11 cellular contexts compared by ENCODE assay signal in the genomic region with DNA sequence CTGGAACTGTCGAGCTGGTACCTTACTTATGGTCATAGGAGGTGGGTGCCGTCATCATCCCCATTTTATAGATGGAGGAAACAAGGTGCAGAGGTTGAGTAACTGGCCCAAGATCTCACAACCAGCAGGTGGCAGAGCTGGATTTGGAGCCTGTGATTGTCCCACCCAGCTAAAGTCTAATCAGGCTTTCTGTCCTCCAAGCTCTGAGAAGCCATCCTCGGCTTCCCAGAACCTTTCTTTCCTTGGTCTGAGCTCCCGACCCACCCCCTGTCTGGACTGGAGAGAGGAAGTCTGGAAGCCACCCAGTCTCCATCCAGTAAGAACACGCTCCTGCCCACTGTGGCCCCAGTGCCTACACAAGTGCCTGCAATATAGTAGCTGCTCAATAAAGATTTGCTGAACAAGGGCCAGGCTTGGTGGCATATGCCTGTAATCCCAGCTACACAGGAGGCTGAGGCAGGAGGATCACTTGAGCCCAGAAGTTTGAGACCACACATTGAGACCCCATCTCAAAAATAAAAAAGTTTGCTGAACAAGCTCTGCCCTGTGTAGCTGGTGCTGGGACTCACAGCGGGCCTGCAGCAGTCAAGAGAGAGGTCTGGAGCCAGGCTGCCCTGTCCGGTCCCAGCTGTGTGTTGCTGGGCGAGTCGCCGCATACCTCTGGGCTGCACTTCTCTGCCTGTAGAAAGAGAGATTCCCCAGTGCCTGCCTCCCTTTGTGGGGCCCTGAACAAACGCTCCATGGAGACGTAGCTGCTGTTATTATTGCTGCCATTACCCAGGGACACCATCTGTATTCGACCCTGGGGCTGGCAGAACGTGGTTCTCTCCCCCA. TPM values are rescaled to one million over a fixed set of nuclear protein-coding genes. Genes with fewer than 3 reads are reported as not detected.
DNase-seq lines count a peak whose midpoint lies in the region; ATAC-seq, FAIRE-seq and TF ChIP-seq lines count a peak whose summit lies in the region.
"Had no signal": no experiment of that assay in that cellular context is flagged by ENCODE, and none has a peak within 500 bp of the region (broad histone marks: within the 10 kb centered on the region; RNA-seq: fewer than 3 reads in every experiment).

No MANE protein-coding gene starts in this region.

- no peak overlapping the region for H3K9ac ChIP-seq in DND-41 (ENCODE audit: low read depth, low read length)
- no peak overlapping the region for H3K9ac ChIP-seq in HCT116 (ENCODE audit: low read length)
- H3K9ac ChIP-seq in adipocyte (ENCODE audit: low read length): no peak overlapping the region

- TF ChIP-seq RAD21 in HCT116 (IDR thresholded peaks at IDR 0.05; ENCODE audit: low read depth): peak; percentile 66

- H3K27ac ChIP-seq in DND-41 (ENCODE audit: low read length) (no peak overlapping the region), HCT116 (ENCODE audit: low read depth, low read length) (no peak overlapping the region), left lung (no peak overlapping the region)
- H3K27ac ChIP-seq: vagina had no signal

- CTCF ChIA-PET in HCT116 (lab: Charles Lee): interaction anchor here (0.9 to 4.1 kb wide), 5 partner anchors 126 to 332 kb away, joined by 3 to 57 read pairs (median 4); a partner anchor contains a TSS

- no peaks in the 10 kb centered on the region for H3K36me3 ChIP-seq in DND-41 (ENCODE audit: insufficient read depth, low read length)
- no peaks in the 10 kb centered on the region for H3K36me3 ChIP-seq in HCT116 (ENCODE audit: control insufficient read depth in 1 of 2, insufficient read depth in 2 of 2, low read length in 2 of 2)
- H3K36me3 ChIP-seq in adipocyte (ENCODE audit: control insufficient read depth, insufficient read depth, low read length, severe bottlenecking): no peaks in the 10 kb centered on the region
- no peaks in the 10 kb centered on the region for H3K36me3 ChIP-seq in left lung
- H3K36me3 ChIP-seq: vagina had no signal

- intact Hi-C loops in HCT116 (cut with micrococcal nuclease) (loop anchor here (1.0 kb wide), 1 partner anchor 166 kb away; no protein-coding TSS in a partner anchor), left lung (cut with DNase I) (no loop called here)

- FAIRE-seq in GM12892 (lab: Jason Lieb, UNC): no peak

- RAD21 ChIA-PET in HCT116 (lab: Charles Lee; ENCODE audit: low non-redundant PET in 1 of 2, low total read pairs in 2 of 2, uncharacterized antibody in 2 of 2, unreplicated experiment in 2 of 2): interaction anchor here (0.6 to 1.6 kb wide), 5 partner anchors 110 to 166 kb away, joined by 4 to 7 read pairs (median 5); no protein-coding TSS in a partner anchor

- TF ChIP-seq CTCF in DND-41 (IDR thresholded peaks at IDR 0.05; ENCODE audit: borderline replicate concordance, extremely low read depth, low read length, poor library complexity, severe bottlenecking) (peak; percentile 54), HCT116 (IDR thresholded peaks at IDR 0.05 in 2 of 3, conservative IDR thresholded peaks at IDR 0.05 in 1 of 3; ENCODE audit: borderline replicate concordance in 1 of 3, insufficient read depth in 1 of 3, low read depth in 2 of 3, low read length in 2 of 3) (peak; percentile 42 to 48 (median 47); a peak in 5 of 6 replicates), left lung (IDR thresholded peaks at IDR 0.05) (no peak)

- BruUV-seq in HCT116 (replicated peaks; lab: Mats Ljungman, UMichigan): no TSS peak

- POLR2A ChIA-PET in HCT116 (lab: Charles Lee): interaction anchor here (0.5 kb wide), 1 partner anchor 347 kb away, joined by 4 read pairs; no protein-coding TSS in a partner anchor

- H3K79me2 ChIP-seq in DND-41 (ENCODE audit: insufficient read depth, low read length): no peaks in the 10 kb centered on the region
- no peaks in the 10 kb centered on the region for H3K79me2 ChIP-seq in HCT116 (ENCODE audit: insufficient read depth, low read length)

- H3K4me1 ChIP-seq in DND-41 (ENCODE audit: insufficient read depth, low read length): no peaks in the 10 kb centered on the region
- no peaks in the 10 kb centered on the region for H3K4me1 ChIP-seq in HCT116 (ENCODE audit: control insufficient read depth in 1 of 2, insufficient read depth in 2 of 2, low read length in 2 of 2)
- no peaks in the 10 kb centered on the region for H3K4me1 ChIP-seq in adipocyte (ENCODE audit: control insufficient read depth, insufficient read depth, low read length)
- H3K4me1 ChIP-seq in left lung: no peaks in the 10 kb centered on the region
- H3K4me1 ChIP-seq: vagina had no signal

- H2AFZ ChIP-seq in DND-41 (ENCODE audit: low read depth, low read length): no peak overlapping the region
- no peak overlapping the region for H2AFZ ChIP-seq in HCT116 (ENCODE audit: low read depth, low read length, poor library complexity, severe bottlenecking)

- H3K4me2 ChIP-seq in DND-41 (ENCODE audit: insufficient read depth, low read length) (no peak overlapping the region), HCT116 (ENCODE audit: low read length) (no peak overlapping the region)

- no peak overlapping the region for H3K4me3 ChIP-seq in DND-41 (ENCODE audit: low read depth in 1 of 2, low read length in 2 of 2)
- no peak overlapping the region for H3K4me3 ChIP-seq in HCT116 (replicated peaks in 1 of 2; ENCODE audit: low read depth in 1 of 2, low read length in 2 of 2)
- no peak overlapping the region for H3K4me3 ChIP-seq in adipocyte (ENCODE audit: low read length)
- H3K4me3 ChIP-seq in left lung: no peak overlapping the region
- H3K4me3 ChIP-seq: vagina had no signal

- TF ChIP-seq POLR2A in HCT116 (IDR thresholded peaks at IDR 0.05; ENCODE audit: borderline replicate concordance, extremely low read depth, insufficient read depth, insufficient read length): no peak
- TF ChIP-seq POLR2A in GM12892 (IDR thresholded peaks at IDR 0.05; ENCODE audit: low read depth, low read length): no peak

- H3K9me3 ChIP-seq in DND-41 (ENCODE audit: insufficient read depth, low read length, severe bottlenecking) (no peaks in the 10 kb centered on the region), HCT116 (ENCODE audit: control insufficient read depth in 1 of 2, insufficient read depth in 1 of 2, low read depth in 1 of 2, low read length in 2 of 2) (no peaks in the 10 kb centered on the region), adipocyte (ENCODE audit: control insufficient read depth, low read length) (no peaks in the 10 kb centered on the region), left lung (no peaks in the 10 kb centered on the region)
- H3K9me3 ChIP-seq: vagina had no signal

- H3K9me2 ChIP-seq in HCT116 (ENCODE audit: insufficient read depth): no peaks in the 10 kb centered on the region

- ATAC-seq in DND-41 (ENCODE audit: insufficient read depth, low read depth) (0 out of 3 replicates have a peak, but pooled peaks have one; percentile 39), HCT116 (peak; percentile 68), left lung (peak; percentile 36), GM21717 (IDR thresholded peaks at IDR 0.05; ENCODE audit: unreplicated experiment) (no peak)
- ATAC-seq: activated T-helper 17 cell treated with anti-CD3 and anti-CD28 coated beads, Interleukin-2, amount 50 U/mL, for 72 hours; naive thymus-derived CD4-positive, alpha-beta T cell had no signal

- H3K27me3 ChIP-seq in DND-41 (ENCODE audit: insufficient read depth, low read length, poor library complexity): peaks cover 6% of the 10 kb centered on the region
- H3K27me3 ChIP-seq in HCT116 (ENCODE audit: insufficient read depth, low read length): no peaks in the 10 kb centered on the region
- peaks cover 55% of the 10 kb centered on the region for H3K27me3 ChIP-seq in adipocyte (replicated peaks; ENCODE audit: control insufficient read depth, insufficient read depth, low read length)
- peaks cover 0 to 30% of the 10 kb centered on the region in 2 donors for H3K27me3 ChIP-seq in left lung
- H3K27me3 ChIP-seq: vagina had no signal

- H4K20me1 ChIP-seq in DND-41 (ENCODE audit: insufficient read depth, low read length): peaks cover 4% of the 10 kb centered on the region; the same call in 1 of the 2 replicates
- H4K20me1 ChIP-seq in HCT116 (ENCODE audit: insufficient read depth): no peaks in the 10 kb centered on the region

- DNase-seq in DND-41 (peak; percentile 22), HCT116 (ENCODE audit: low read depth, low spot score) (peak; percentile 4), adipocyte (ENCODE audit: low read depth) (peak; percentile 37), left lung (no peak), KG1 (lab: John Stamatoyannopoulos, UW) (no peak), GM12892 (ENCODE audit: insufficient read length) (no peak)
- no peak for DNase-seq in central memory CD4-positive, alpha-beta T cell
- DNase-seq: naive thymus-derived CD4-positive, alpha-beta T cell had no signal

TF ChIP-seq in HCT116, 20 proteins besides CTCF, POLR2A, EP300 and RAD21 (continues in another document):
- TF ChIP-seq YY1 (IDR thresholded peaks at IDR 0.05; ENCODE audit: extremely low read depth, insufficient replicate concordance, low read depth, low read length): no peak
- no peak for TF ChIP-seq EZH2 (IDR thresholded peaks at IDR 0.05)
- TF ChIP-seq, protein P1, sequence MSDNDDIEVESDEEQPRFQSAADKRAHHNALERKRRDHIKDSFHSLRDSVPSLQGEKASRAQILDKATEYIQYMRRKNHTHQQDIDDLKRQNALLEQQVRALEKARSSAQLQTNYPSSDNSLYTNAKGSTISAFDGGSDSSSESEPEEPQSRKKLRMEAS (IDR thresholded peaks at IDR 0.05): no peak
- TF ChIP-seq, protein P2, sequence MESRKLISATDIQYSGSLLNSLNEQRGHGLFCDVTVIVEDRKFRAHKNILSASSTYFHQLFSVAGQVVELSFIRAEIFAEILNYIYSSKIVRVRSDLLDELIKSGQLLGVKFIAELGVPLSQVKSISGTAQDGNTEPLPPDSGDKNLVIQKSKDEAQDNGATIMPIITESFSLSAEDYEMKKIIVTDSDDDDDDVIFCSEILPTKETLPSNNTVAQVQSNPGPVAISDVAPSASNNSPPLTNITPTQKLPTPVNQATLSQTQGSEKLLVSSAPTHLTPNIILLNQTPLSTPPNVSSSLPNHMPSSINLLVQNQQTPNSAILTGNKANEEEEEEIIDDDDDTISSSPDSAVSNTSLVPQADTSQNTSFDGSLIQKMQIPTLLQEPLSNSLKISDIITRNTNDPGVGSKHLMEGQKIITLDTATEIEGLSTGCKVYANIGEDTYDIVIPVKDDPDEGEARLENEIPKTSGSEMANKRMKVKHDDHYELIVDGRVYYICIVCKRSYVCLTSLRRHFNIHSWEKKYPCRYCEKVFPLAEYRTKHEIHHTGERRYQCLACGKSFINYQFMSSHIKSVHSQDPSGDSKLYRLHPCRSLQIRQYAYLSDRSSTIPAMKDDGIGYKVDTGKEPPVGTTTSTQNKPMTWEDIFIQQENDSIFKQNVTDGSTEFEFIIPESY (IDR thresholded peaks at IDR 0.05; ENCODE audit: extremely low read depth, insufficient replicate concordance, low read length): no peak
- TF ChIP-seq TCF7L2 (IDR thresholded peaks at IDR 0.05; ENCODE audit: borderline replicate concordance, extremely low read depth, insufficient read depth, insufficient read length): no peak
- no peak for TF ChIP-seq SRF (IDR thresholded peaks at IDR 0.05; ENCODE audit: low read depth)

RNA-seq across cellular contexts. Expression of a gene that starts 32.5 kb away (rescaled TPM):
- total RNA-seq in HCT116 (2021; ENCODE audit: unreplicated experiment): 40.3 TPM
- 36.7 and 40.4 TPM in 2 replicates for polyA plus RNA-seq in HCT116 (2012)
- 10 to 100 TPM; 61.5 to 72.7 TPM for total RNA-seq in left lung
- polyA plus RNA-seq in GM12892 (2012; ENCODE audit: missing spikeins): 29.2 TPM

RNA-seq across cellular contexts. Expression of a gene that starts 37.4 kb away (rescaled TPM):
- total RNA-seq in HCT116 (2021; ENCODE audit: unreplicated experiment) (23.3 TPM), left lung (10 to 100 TPM; 23.1 to 23.4 TPM)
- 16.6 and 19.9 TPM in 2 replicates for polyA plus RNA-seq in HCT116 (2012)
- 16.2 TPM for polyA plus RNA-seq in GM12892 (2012; ENCODE audit: missing spikeins)

Comparison
In these comparisons a context has a peak if more than half of its experiments do, and no peak if none do; other contexts are left out.
1. DNase-seq: peak in DND-41 (single experiment), HCT116 (single experiment) and adipocyte (single experiment); none in left lung (0 of 2), KG1 (single experiment), GM12892 (single experiment) and central memory CD4-positive, alpha-beta T cell (single experiment).
2. CTCF ChIP-seq: peak in DND-41 (single experiment) and HCT116 (3 of 3); none in left lung (0 of 2).